8 cellular contexts compared by ENCODE assay signal in genomic region chr2:9422321-9423099, GRCh38. TPM values are rescaled to one million over a fixed set of nuclear protein-coding genes. Genes with fewer than 3 reads are reported as not detected.
DNase-seq lines count a peak whose midpoint lies in the region; ATAC-seq and TF ChIP-seq lines count a peak whose summit lies in the region.

No MANE protein-coding gene starts in this region.

- H3K4me1 ChIP-seq in BE2C (no peaks in the 10 kb centered on the region; the same call in 1 of the 2 replicates), upper lobe of right lung (peaks cover 30% of the 10 kb centered on the region)

- H3K4me3 Mint-ChIP-seq in activated naive CD8-positive, alpha-beta T cell treated with anti-CD3 and anti-CD28 coated beads, Interleukin-2, amount 10 ng/mL, durations not matched to agents 7 days and 5 days, result no peak overlapping the region

- ATAC-seq in GM19035 (IDR thresholded peaks at IDR 0.05; ENCODE audit: unreplicated experiment), result peak; percentile 31
- peak; percentile 29 for ATAC-seq in HG03280 (IDR thresholded peaks at IDR 0.05; ENCODE audit: unreplicated experiment)
- ATAC-seq in activated naive CD8-positive, alpha-beta T cell treated with anti-CD3 and anti-CD28 coated beads, Interleukin-2, amount 10 ng/mL, durations not matched to agents 7 days and 5 days (ENCODE audit: low read depth), result peak; percentile 35
- peak; percentile 14 to 37 for ATAC-seq in left cardiac atrium
- ATAC-seq in upper lobe of right lung, result peak; percentile 39

- POLR2A ChIA-PET in activated naive CD8-positive, alpha-beta T cell treated with anti-CD3 and anti-CD28 coated beads, Interleukin-2, amount 10 ng/mL, durations not matched to agents 7 days and 5 days (lab: Charles Lee), result interaction anchor here (0.6 to 2.9 kb wide), 11 partner anchors 9 to 1389 kb away, joined by 3 to 35 read pairs (median 5); partner anchors contain the start of genes ADAM17, IAH1 and YWHAQ

- H3K27ac ChIP-seq in upper lobe of right lung, result peak overlapping the region; percentile 91

- H3K36me3 ChIP-seq in BE2C (peaks cover 7% of the 10 kb centered on the region), upper lobe of right lung (peaks cover 9% of the 10 kb centered on the region)

- intact Hi-C loops in left cardiac atrium (cut with DNase I), result loop anchor here in 1 of 2 donors (5.0 kb wide), 1 partner anchor 280 kb away; no protein-coding TSS in a partner anchor
- intact Hi-C loops in upper lobe of right lung (cut with DNase I), result no loop called here

- no peaks in the 10 kb centered on the region for H3K9me3 ChIP-seq in BE2C
- no peaks in the 10 kb centered on the region for H3K9me3 ChIP-seq in upper lobe of right lung

- peak; percentile 53 for DNase-seq in BE2C
- peak; percentile 52 for DNase-seq in RPMI7951 (ENCODE audit: low read depth)
- peak; percentile 71 for DNase-seq in activated naive CD8-positive, alpha-beta T cell treated with anti-CD3 and anti-CD28 coated beads, Interleukin-2, amount 10 ng/mL, durations not matched to agents 7 days and 5 days
- DNase-seq in left cardiac atrium, result peak; percentile 58
- peak; percentile 71 for DNase-seq in pons (ENCODE audit: low spot score)
- no peak for DNase-seq in upper lobe of right lung

- no peaks in the 10 kb centered on the region for H3K9me3 Mint-ChIP-seq in activated naive CD8-positive, alpha-beta T cell treated with anti-CD3 and anti-CD28 coated beads, Interleukin-2, amount 10 ng/mL, durations not matched to agents 7 days and 5 days

- peak overlapping the region; percentile 92 for H3K27ac Mint-ChIP-seq in activated naive CD8-positive, alpha-beta T cell treated with anti-CD3 and anti-CD28 coated beads, Interleukin-2, amount 10 ng/mL, durations not matched to agents 7 days and 5 days

- H3K27me3 ChIP-seq in BE2C (no peaks in the 10 kb centered on the region), upper lobe of right lung (no peaks in the 10 kb centered on the region)

- H3K4me3 ChIP-seq in BE2C (ENCODE audit: low read depth, low read length), result peak overlapping the region; percentile 98
- H3K4me3 ChIP-seq in upper lobe of right lung, result peak overlapping the region; percentile 85

- H3K4me1 Mint-ChIP-seq in activated naive CD8-positive, alpha-beta T cell treated with anti-CD3 and anti-CD28 coated beads, Interleukin-2, amount 10 ng/mL, durations not matched to agents 7 days and 5 days, result peaks cover 28% of the 10 kb centered on the region

- no peaks in the 10 kb centered on the region for H3K27me3 Mint-ChIP-seq in activated naive CD8-positive, alpha-beta T cell treated with anti-CD3 and anti-CD28 coated beads, Interleukin-2, amount 10 ng/mL, durations not matched to agents 7 days and 5 days

- peaks cover 16% of the 10 kb centered on the region for H3K36me3 Mint-ChIP-seq in activated naive CD8-positive, alpha-beta T cell treated with anti-CD3 and anti-CD28 coated beads, Interleukin-2, amount 10 ng/mL, durations not matched to agents 7 days and 5 days

- TF ChIP-seq CTCF in BE2C (IDR thresholded peaks at IDR 0.05; ENCODE audit: low read depth, low read length) (0 out of 2 replicates have a peak, but pooled peaks have one; percentile 4), upper lobe of right lung (IDR thresholded peaks at IDR 0.05) (no peak)

RNA-seq across cellular contexts. Expression of gene ITGB1BP1, which starts 0.8 kb away (rescaled TPM):
- polyA plus RNA-seq in BE2C (2012; ENCODE audit: insufficient read depth, insufficient read length, low read depth), result 58.2 TPM
- 79.4 and 85.5 TPM in 2 replicates for total RNA-seq in RPMI7951 (2014; rRNA removed; shearing (Covaris generic))
- total RNA-seq in activated naive CD8-positive, alpha-beta T cell treated with anti-CD3 and anti-CD28 coated beads, Interleukin-2, amount 10 ng/mL, durations not matched to agents 7 days and 5 days, result 100 to 1,000 TPM; 104 to 122 TPM
- total RNA-seq in left cardiac atrium (100 to 1,000 TPM; 107 to 161 TPM), upper lobe of right lung (78.2 TPM)

RNA-seq across cellular contexts. Expression of gene CPSF3, which starts 0.9 kb away (rescaled TPM):
- polyA plus RNA-seq in BE2C (2012; ENCODE audit: insufficient read depth, insufficient read length, low read depth), result 47.9 TPM
- 94.9 and 105 TPM in 2 replicates for total RNA-seq in RPMI7951 (2014; rRNA removed; shearing (Covaris generic))
- 10 to 100 TPM; 43.3 to 48.0 TPM for total RNA-seq in activated naive CD8-positive, alpha-beta T cell treated with anti-CD3 and anti-CD28 coated beads, Interleukin-2, amount 10 ng/mL, durations not matched to agents 7 days and 5 days
- total RNA-seq in left cardiac atrium, result 10 to 100 TPM; 13.8 to 21.3 TPM
- 23.2 TPM for total RNA-seq in upper lobe of right lung

RNA-seq across cellular contexts. Expression of gene IAH1, which starts 51.8 kb away (rescaled TPM):
- polyA plus RNA-seq in BE2C (2012; ENCODE audit: insufficient read depth, insufficient read length, low read depth), result 30.5 TPM
- total RNA-seq in RPMI7951 (2014; rRNA removed; shearing (Covaris generic)), result 129 and 130 TPM in 2 replicates
- 10 to 100 TPM; 73.6 to 73.9 TPM for total RNA-seq in activated naive CD8-positive, alpha-beta T cell treated with anti-CD3 and anti-CD28 coated beads, Interleukin-2, amount 10 ng/mL, durations not matched to agents 7 days and 5 days
- total RNA-seq in left cardiac atrium (10 to 100 TPM; 60.0 to 64.3 TPM), upper lobe of right lung (39.0 TPM)
